Comparison of ENCODE assay signal across 15 cellular contexts in the genomic region with DNA sequence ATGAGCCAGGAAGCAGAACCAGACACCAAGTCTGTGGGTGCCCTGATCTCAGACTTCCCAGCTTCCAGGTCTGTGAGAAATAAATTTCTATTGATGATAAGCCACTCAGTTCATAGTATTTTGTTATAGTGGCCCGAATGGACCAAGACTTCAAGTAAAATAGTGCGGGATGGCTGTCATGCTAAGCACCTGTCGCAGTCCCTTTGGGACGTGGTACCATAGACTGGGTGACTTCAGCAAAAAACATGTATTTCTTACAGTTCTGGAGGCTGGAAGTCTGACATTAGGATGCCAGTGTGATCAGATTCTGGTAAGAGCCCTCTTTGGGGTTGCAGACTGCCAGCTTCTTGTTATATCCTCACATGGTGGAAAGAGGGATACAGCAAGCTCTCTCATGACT. TPM values are rescaled to one million over a fixed set of nuclear protein-coding genes. Genes with fewer than 3 reads are reported as not detected.
DNase-seq lines count a peak whose midpoint lies in the region; ATAC-seq lines count a peak whose summit lies in the region.
"Had no signal": no experiment of that assay in that cellular context is flagged by ENCODE, and none has a peak within 500 bp of the region (broad histone marks: within the 10 kb centered on the region; RNA-seq: fewer than 3 reads in every experiment).

No MANE protein-coding gene starts in this region.

- no peak overlapping the region for H3K9ac ChIP-seq in mesendoderm (ENCODE audit: low read length)
- no peak overlapping the region for H3K9ac ChIP-seq in trophoblast cell (ENCODE audit: low read length)
- H3K9ac ChIP-seq: BLaER1 had no signal

- no peaks in the 10 kb centered on the region for H3K9me3 ChIP-seq in trophoblast cell (ENCODE audit: insufficient read depth, low read depth, low read length)
- H3K9me3 ChIP-seq: BLaER1 had no signal

- H3K27ac Mint-ChIP-seq in activated CD8-positive, alpha-beta T cell treated with anti-CD3 and anti-CD28 coated beads, Interleukin-2, amount 10 ng/mL, durations not matched to agents 7 days and 5 days: no peak overlapping the region
- H3K27ac Mint-ChIP-seq: CD4-positive, CD25-positive, alpha-beta regulatory T cell had no signal

- no peak overlapping the region for H4K12ac ChIP-seq in trophoblast cell (ENCODE audit: low read depth, low read length)

- no peak overlapping the region for H4K5ac ChIP-seq in mesendoderm (ENCODE audit: low read length)

- no peak overlapping the region for H4K8ac ChIP-seq in mesendoderm (ENCODE audit: low read depth, low read length)
- no peak overlapping the region for H4K8ac ChIP-seq in trophoblast cell (ENCODE audit: low read depth, low read length)

- peaks cover 50% of the 10 kb centered on the region for H3K27me3 Mint-ChIP-seq in activated CD8-positive, alpha-beta T cell treated with anti-CD3 and anti-CD28 coated beads, Interleukin-2, amount 10 ng/mL, durations not matched to agents 7 days and 5 days (ENCODE audit: low read depth)

- H3K4ac ChIP-seq in mesendoderm (ENCODE audit: low read depth, low read length) (no peak overlapping the region), trophoblast cell (ENCODE audit: low read depth, low read length) (no peak overlapping the region)

- POLR2A ChIA-PET in activated CD8-positive, alpha-beta T cell treated with anti-CD3 and anti-CD28 coated beads, Interleukin-2, amount 10 ng/mL, durations not matched to agents 7 days and 5 days (lab: Charles Lee): interaction anchor here (0.6 kb wide), 1 partner anchor 464 kb away, joined by 3 read pairs; no protein-coding TSS in a partner anchor

- peak overlapping the region; percentile 8 for H2BK15ac ChIP-seq in mesendoderm (replicated peaks; ENCODE audit: low read depth)

- H3K27ac ChIP-seq in mesendoderm (ENCODE audit: low read depth, low read length): no peak overlapping the region
- H3K27ac ChIP-seq in trophoblast cell (ENCODE audit: low read depth, low read length): no peak overlapping the region
- H3K27ac ChIP-seq: BLaER1 had no signal

- H3K79me2 ChIP-seq in mesendoderm (ENCODE audit: control insufficient read depth, insufficient read depth, low read length) (peaks cover 6% of the 10 kb centered on the region), trophoblast cell (ENCODE audit: control insufficient read depth, insufficient read depth, low read length, poor library complexity) (peaks cover 19% of the 10 kb centered on the region)

- H3K18ac ChIP-seq in mesendoderm (ENCODE audit: low read length) (no peak overlapping the region), trophoblast cell (ENCODE audit: low read length) (no peak overlapping the region)

- no peak overlapping the region for H3K14ac ChIP-seq in trophoblast cell (ENCODE audit: low read length)

- H3K36me3 ChIP-seq in mesendoderm (ENCODE audit: control insufficient read depth, insufficient read depth, low read length) (no peaks in the 10 kb centered on the region), trophoblast cell (ENCODE audit: control insufficient read depth in 1 of 2, insufficient read depth in 2 of 2, low read length in 2 of 2) (no peaks in the 10 kb centered on the region)
- H3K36me3 ChIP-seq: BLaER1 had no signal

- WGBS in mesendoderm (ENCODE audit: extremely low coverage, insufficient coverage, low lambda C conversion rate): no CpG with 5 or more reads among the region's 4 CpGs
- WGBS in trophoblast cell (ENCODE audit: extremely low coverage, insufficient coverage, insufficient read length): no CpG with 5 or more reads among the region's 4 CpGs

- H2BK120ac ChIP-seq in mesendoderm (ENCODE audit: low read depth, low read length) (no peak overlapping the region), trophoblast cell (ENCODE audit: insufficient read depth, low read length, poor library complexity) (peak overlapping the region; percentile 10)

- no peaks in the 10 kb centered on the region for H3K9me3 Mint-ChIP-seq in activated CD8-positive, alpha-beta T cell treated with anti-CD3 and anti-CD28 coated beads, Interleukin-2, amount 10 ng/mL, durations not matched to agents 7 days and 5 days (ENCODE audit: insufficient read depth)
- H3K9me3 Mint-ChIP-seq: CD4-positive, CD25-positive, alpha-beta regulatory T cell had no signal

- H3K36me3 Mint-ChIP-seq in activated CD8-positive, alpha-beta T cell treated with anti-CD3 and anti-CD28 coated beads, Interleukin-2, amount 10 ng/mL, durations not matched to agents 7 days and 5 days (ENCODE audit: low read depth): no peaks in the 10 kb centered on the region
- H3K36me3 Mint-ChIP-seq: CD4-positive, CD25-positive, alpha-beta regulatory T cell had no signal

- no peak overlapping the region for H2AFZ ChIP-seq in trophoblast cell (ENCODE audit: insufficient read depth, low read length, poor library complexity)

- peak overlapping the region; percentile 19 for H4K91ac ChIP-seq in trophoblast cell (ENCODE audit: low read depth, low read length)

- no peak overlapping the region for H3K4me3 ChIP-seq in mesendoderm (ENCODE audit: low read length)
- no peak overlapping the region for H3K4me3 ChIP-seq in trophoblast cell (ENCODE audit: low read depth, low read length)
- H3K4me3 ChIP-seq: BLaER1 had no signal

- no peak overlapping the region for H2BK5ac ChIP-seq in mesendoderm (ENCODE audit: low read length)
- no peak overlapping the region for H2BK5ac ChIP-seq in trophoblast cell (ENCODE audit: low read depth, low read length, poor library complexity)

- no peak overlapping the region for H3K56ac ChIP-seq in mesendoderm (ENCODE audit: low read length)

- H3K27me3 ChIP-seq in mesendoderm (ENCODE audit: insufficient read depth, low read length, poor library complexity) (no peaks in the 10 kb centered on the region), trophoblast cell (ENCODE audit: insufficient read depth, low read length) (no peaks in the 10 kb centered on the region)

- peak; percentile 14 for DNase-seq in cardiac septum (ENCODE audit: low spot score)
- DNase-seq in left ventricle myocardium superior: no peak
- no peak for DNase-seq in mesendoderm
- no peak for DNase-seq in trophoblast cell
- no peak for DNase-seq in midbrain (lab: John Stamatoyannopoulos, UW)
- DNase-seq in activated CD8-positive, alpha-beta T cell treated with anti-CD3 and anti-CD28 coated beads, Interleukin-2, amount 10 ng/mL, durations not matched to agents 7 days and 5 days: no peak
- DNase-seq: 8988T; AML-193; Calu3; CD4-positive, CD25-positive, alpha-beta regulatory T cell; DMS 273 treated with DMSO at 0.1 percent for 48 hours; HCEC 1CT had no signal

- CTCF ChIA-PET in activated CD8-positive, alpha-beta T cell treated with anti-CD3 and anti-CD28 coated beads, Interleukin-2, amount 10 ng/mL, durations not matched to agents 7 days and 5 days (lab: Charles Lee): no interaction called here

- ATAC-seq in left ventricle myocardium superior (no peak), GM19467 (IDR thresholded peaks at IDR 0.05; ENCODE audit: unreplicated experiment) (no peak)
- no peak for ATAC-seq in activated CD8-positive, alpha-beta T cell treated with anti-CD3 and anti-CD28 coated beads, Interleukin-2, amount 10 ng/mL, durations not matched to agents 7 days and 5 days
- ATAC-seq: HepG2 had no signal

- H3K4me2 ChIP-seq in mesendoderm (ENCODE audit: low read length) (no peak overlapping the region), trophoblast cell (ENCODE audit: low read length) (no peak overlapping the region)
- H3K4me2 ChIP-seq: BLaER1 had no signal

- H3K4me1 Mint-ChIP-seq in activated CD8-positive, alpha-beta T cell treated with anti-CD3 and anti-CD28 coated beads, Interleukin-2, amount 10 ng/mL, durations not matched to agents 7 days and 5 days (ENCODE audit: low read depth): peaks cover 16% of the 10 kb centered on the region

- intact Hi-C loops in cardiac septum (cut with DNase I) (no loop called here), left ventricle myocardium superior (cut with micrococcal nuclease) (no loop called here)

- H3K4me1 ChIP-seq in mesendoderm (ENCODE audit: control insufficient read depth, low read depth, low read length) (peaks cover 2% of the 10 kb centered on the region), trophoblast cell (ENCODE audit: control insufficient read depth in 1 of 2, insufficient read depth in 2 of 2, low read length in 2 of 2) (peaks cover 7 to 9% of the 10 kb centered on the region in 2 experiments)

- peak overlapping the region; percentile 15 for H2BK12ac ChIP-seq in trophoblast cell (ENCODE audit: low read length)

- H2AK5ac ChIP-seq in mesendoderm (ENCODE audit: low read length) (no peak overlapping the region), trophoblast cell (ENCODE audit: low read length) (peak overlapping the region; percentile 36)

- no peak overlapping the region for H3K4me3 Mint-ChIP-seq in activated CD8-positive, alpha-beta T cell treated with anti-CD3 and anti-CD28 coated beads, Interleukin-2, amount 10 ng/mL, durations not matched to agents 7 days and 5 days

- H3K23ac ChIP-seq in mesendoderm (ENCODE audit: low read length): no peak overlapping the region
- no peak overlapping the region for H3K23ac ChIP-seq in trophoblast cell (ENCODE audit: low read length)

- H3K79me1 ChIP-seq in mesendoderm (ENCODE audit: low read length) (peaks cover 7% of the 10 kb centered on the region), trophoblast cell (ENCODE audit: low read length) (peaks cover 17% of the 10 kb centered on the region)

RNA-seq across cellular contexts. Expression of gene C1orf198, which starts 2.6 kb away (rescaled TPM):
- total RNA-seq in cardiac septum (73.9 TPM), left ventricle myocardium superior (49.8 TPM)
- 29.8 TPM for polyA plus RNA-seq in mesendoderm (2013, experiment 1 of 2)
- 29.2 TPM for polyA plus RNA-seq in mesendoderm (2013, experiment 2 of 2)
- polyA plus RNA-seq in trophoblast cell (2013): 56.8 and 57.0 TPM in 2 replicates
- total RNA-seq in activated CD8-positive, alpha-beta T cell treated with anti-CD3 and anti-CD28 coated beads, Interleukin-2, amount 10 ng/mL, durations not matched to agents 7 days and 5 days: 1 to 10 TPM; 2.5 to 2.6 TPM

Comparison
In these comparisons a context has a peak if more than half of its experiments do, and no peak if none do; other contexts are left out.
1. RNA of gene C1orf198, which starts 2.6 kb away (total RNA-seq): 73.9 TPM in cardiac septum (single experiment) and 49.8 TPM in left ventricle myocardium superior (single experiment); 2.5 to 2.6 TPM in activated CD8-positive, alpha-beta T cell treated with anti-CD3 and anti-CD28 coated beads, Interleukin-2, amount 10 ng/mL, durations not matched to agents 7 days and 5 days; every median in the first group is over 10 times any median in the second.